Comparison of ENCODE assay signal across 1 cellular context in the genomic region with DNA sequence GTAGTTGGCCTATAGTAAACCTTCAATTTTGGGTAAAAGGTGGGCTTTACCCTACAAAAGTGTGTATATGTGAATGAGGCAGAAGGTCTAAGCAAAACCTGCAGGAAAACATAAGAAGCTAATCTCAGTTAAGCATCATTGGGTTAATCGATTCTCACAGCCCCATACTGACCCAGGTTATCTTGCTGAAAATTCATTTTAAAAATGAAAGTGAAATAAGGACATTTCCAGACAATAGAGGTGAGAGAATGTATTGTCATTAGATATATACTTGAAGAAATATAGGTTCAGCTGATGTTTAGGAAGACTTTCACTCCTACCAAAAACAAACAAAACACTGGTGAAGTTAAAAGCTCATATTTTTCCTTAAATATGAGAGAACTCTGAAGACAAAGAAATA.
TF ChIP-seq lines count a peak whose summit lies in the region.

No MANE protein-coding gene starts in this region.

TF ChIP-seq in GM12878, 131 proteins besides CTCF, POLR2A, EP300 and RAD21:
- TF ChIP-seq HDGF (IDR thresholded peaks at IDR 0.05) = no peak
- no peak for TF ChIP-seq ZSCAN29 (IDR thresholded peaks at IDR 0.05)
- no peak for TF ChIP-seq YY1 (IDR thresholded peaks at IDR 0.05; ENCODE audit: low read depth, low read length)
- TF ChIP-seq, protein P1, sequence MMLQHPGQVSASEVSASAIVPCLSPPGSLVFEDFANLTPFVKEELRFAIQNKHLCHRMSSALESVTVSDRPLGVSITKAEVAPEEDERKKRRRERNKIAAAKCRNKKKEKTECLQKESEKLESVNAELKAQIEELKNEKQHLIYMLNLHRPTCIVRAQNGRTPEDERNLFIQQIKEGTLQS (IDR thresholded peaks at IDR 0.05; ENCODE audit: borderline replicate concordance, extremely low read depth, low read depth, low read length) = no peak
- TF ChIP-seq, protein P2, sequence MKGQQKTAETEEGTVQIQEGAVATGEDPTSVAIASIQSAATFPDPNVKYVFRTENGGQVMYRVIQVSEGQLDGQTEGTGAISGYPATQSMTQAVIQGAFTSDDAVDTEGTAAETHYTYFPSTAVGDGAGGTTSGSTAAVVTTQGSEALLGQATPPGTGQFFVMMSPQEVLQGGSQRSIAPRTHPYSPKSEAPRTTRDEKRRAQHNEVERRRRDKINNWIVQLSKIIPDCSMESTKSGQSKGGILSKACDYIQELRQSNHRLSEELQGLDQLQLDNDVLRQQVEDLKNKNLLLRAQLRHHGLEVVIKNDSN (IDR thresholded peaks at IDR 0.05; ENCODE audit: borderline replicate concordance, extremely low read length, insufficient read depth, low read depth, low read length) = no peak
- no peak for TF ChIP-seq EGR1 (IDR thresholded peaks at IDR 0.05; ENCODE audit: borderline replicate concordance in 1 of 2, low read depth in 2 of 2, low read length in 2 of 2)
- no peak for TF ChIP-seq ZZZ3 (IDR thresholded peaks at IDR 0.05; ENCODE audit: control insufficient read depth, insufficient read length, low read depth)
- TF ChIP-seq, protein P3, sequence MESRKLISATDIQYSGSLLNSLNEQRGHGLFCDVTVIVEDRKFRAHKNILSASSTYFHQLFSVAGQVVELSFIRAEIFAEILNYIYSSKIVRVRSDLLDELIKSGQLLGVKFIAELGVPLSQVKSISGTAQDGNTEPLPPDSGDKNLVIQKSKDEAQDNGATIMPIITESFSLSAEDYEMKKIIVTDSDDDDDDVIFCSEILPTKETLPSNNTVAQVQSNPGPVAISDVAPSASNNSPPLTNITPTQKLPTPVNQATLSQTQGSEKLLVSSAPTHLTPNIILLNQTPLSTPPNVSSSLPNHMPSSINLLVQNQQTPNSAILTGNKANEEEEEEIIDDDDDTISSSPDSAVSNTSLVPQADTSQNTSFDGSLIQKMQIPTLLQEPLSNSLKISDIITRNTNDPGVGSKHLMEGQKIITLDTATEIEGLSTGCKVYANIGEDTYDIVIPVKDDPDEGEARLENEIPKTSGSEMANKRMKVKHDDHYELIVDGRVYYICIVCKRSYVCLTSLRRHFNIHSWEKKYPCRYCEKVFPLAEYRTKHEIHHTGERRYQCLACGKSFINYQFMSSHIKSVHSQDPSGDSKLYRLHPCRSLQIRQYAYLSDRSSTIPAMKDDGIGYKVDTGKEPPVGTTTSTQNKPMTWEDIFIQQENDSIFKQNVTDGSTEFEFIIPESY (IDR thresholded peaks at IDR 0.05) = no peak
- no peak for TF ChIP-seq SREBF2 (IDR thresholded peaks at IDR 0.05; ENCODE audit: low read length)
- no peak for TF ChIP-seq BACH1 (IDR thresholded peaks at IDR 0.05; ENCODE audit: borderline replicate concordance)
- TF ChIP-seq NR2C2 (IDR thresholded peaks at IDR 0.05; ENCODE audit: borderline replicate concordance, control insufficient read depth, insufficient read length, low read depth) = no peak
- no peak for TF ChIP-seq CREM (IDR thresholded peaks at IDR 0.05; ENCODE audit: low read depth)
- no peak for TF ChIP-seq TCF3 (IDR thresholded peaks at IDR 0.05; ENCODE audit: borderline replicate concordance, insufficient read depth, low read depth, low read length)
TF ChIP-seq in GM12878: peak in this region for 0.
